24 cellular contexts compared by ENCODE assay signal in the genomic region with DNA sequence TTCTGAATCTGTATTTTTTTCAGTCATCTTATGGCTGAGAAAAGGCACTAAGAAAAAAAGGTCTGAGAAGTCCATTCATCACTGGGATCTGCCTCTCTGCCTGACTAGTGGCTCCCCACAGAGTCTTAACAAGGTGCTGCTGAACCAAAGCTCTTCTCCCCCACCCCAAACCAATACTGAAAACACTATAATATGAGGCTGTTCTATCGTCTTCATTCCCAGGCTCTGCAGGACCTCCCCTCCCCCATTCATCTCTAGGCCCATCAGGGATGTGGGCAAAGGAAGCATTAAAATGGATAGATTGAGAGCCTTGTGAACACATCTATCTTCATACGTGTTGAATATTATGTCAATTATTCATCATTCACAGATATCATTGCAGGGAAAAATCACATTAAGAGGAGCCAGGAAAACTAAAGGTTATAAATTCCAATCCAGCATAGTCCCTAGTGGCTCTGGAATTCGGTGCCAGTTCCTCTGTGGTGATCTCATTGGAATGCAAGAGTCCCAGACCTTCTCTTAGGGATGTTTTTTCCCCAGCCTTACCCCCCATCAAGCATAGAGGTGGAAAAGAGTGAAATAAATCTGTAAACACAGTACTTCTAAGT. TPM values are rescaled to one million over a fixed set of nuclear protein-coding genes. Genes with fewer than 3 reads are reported as not detected.
DNase-seq lines count a peak whose midpoint lies in the region; TF ChIP-seq lines count a peak whose summit lies in the region.
"Had no signal": no experiment of that assay in that cellular context is flagged by ENCODE, and none has a peak within 500 bp of the region (broad histone marks: within the 10 kb centered on the region; RNA-seq: fewer than 3 reads in every experiment).

No MANE protein-coding gene starts in this region.

- POLR2A ChIA-PET in HEK293T (lab: Yijun Ruan, JAX) = no interaction called here

- H3K4me3 Mint-ChIP-seq in nephron progenitor cell = no peak overlapping the region
- H3K4me3 Mint-ChIP-seq in osteocyte (ENCODE audit: unreplicated experiment) = no peak overlapping the region
- H3K4me3 Mint-ChIP-seq: activated CD8-positive, alpha-beta T cell treated with anti-CD3 and anti-CD28 coated beads for 36 hours; activated T-helper 17 cell treated with anti-CD3 and anti-CD28 coated beads, Interleukin-2, amount 50 U/mL, for 72 hours; brain; type B pancreatic cell had no signal

- no peak overlapping the region; the same call in 1 of the 2 replicates for H3K4me3 ChIP-seq in HUES64 (ENCODE audit: low read length)
- H3K4me3 ChIP-seq in choroid plexus epithelial cell (ENCODE audit: low read depth, low read length) = no peak overlapping the region
- H3K4me3 ChIP-seq: BLaER1, mucosa of descending colon had no signal

- no peaks in the 10 kb centered on the region for H3K36me3 ChIP-seq in HUES64 (ENCODE audit: insufficient read depth, low read length)
- H3K36me3 ChIP-seq: BLaER1 had no signal

- peak overlapping the region; percentile 42; the same call in 1 of the 2 replicates for H3K27ac ChIP-seq in HUES64 (ENCODE audit: low read depth, low read length)
- H3K27ac ChIP-seq: BLaER1, foreskin keratinocyte had no signal

- peaks cover 10% of the 10 kb centered on the region; the same call in 1 of the 2 replicates for H3K9me3 ChIP-seq in HUES64 (ENCODE audit: insufficient read depth, low read depth, low read length)
- H3K9me3 ChIP-seq: BLaER1, mucosa of descending colon had no signal

- H3K36me3 Mint-ChIP-seq in nephron progenitor cell (ENCODE audit: low read depth) = no peaks in the 10 kb centered on the region
- H3K36me3 Mint-ChIP-seq in osteocyte (ENCODE audit: unreplicated experiment) = no peaks in the 10 kb centered on the region
- H3K36me3 Mint-ChIP-seq: brain, type B pancreatic cell had no signal

- 46% methylated on average over 3 of the region's 3 CpGs for WGBS in HUES64

- H3K4me1 ChIP-seq in HUES64 (ENCODE audit: insufficient read depth, low read length) = peaks cover 23% of the 10 kb centered on the region
- H3K4me1 ChIP-seq: BLaER1, foreskin keratinocyte had no signal

- H3K4me1 Mint-ChIP-seq in nephron progenitor cell = peaks cover 13% of the 10 kb centered on the region
- H3K4me1 Mint-ChIP-seq in osteocyte (ENCODE audit: unreplicated experiment) = peaks cover 12% of the 10 kb centered on the region
- H3K4me1 Mint-ChIP-seq: activated T-helper 17 cell treated with anti-CD3 and anti-CD28 coated beads, Interleukin-2, amount 50 U/mL, for 72 hours had no signal

- H3K27me3 Mint-ChIP-seq in nephron progenitor cell (ENCODE audit: low read depth, poor library complexity) (no peaks in the 10 kb centered on the region), osteocyte (ENCODE audit: unreplicated experiment) (no peaks in the 10 kb centered on the region)
- H3K27me3 Mint-ChIP-seq: brain had no signal

- no peaks in the 10 kb centered on the region for H3K27me3 ChIP-seq in HUES64 (ENCODE audit: insufficient read depth, low read length)
- H3K27me3 ChIP-seq: BLaER1, foreskin keratinocyte had no signal

- peak overlapping the region; percentile 15; the same call in 1 of the 2 replicates for H3K9ac ChIP-seq in HUES64 (ENCODE audit: low read depth, low read length)
- H3K9ac ChIP-seq: BLaER1 had no signal

- CTCF ChIA-PET in HEK293T (lab: Yijun Ruan, JAX) = no interaction called here

- no peak for TF ChIP-seq CTCF in choroid plexus epithelial cell (conservative IDR thresholded peaks at IDR 0.05; ENCODE audit: low read depth, low read length)
- no peak for TF ChIP-seq CTCF in nephron progenitor cell (IDR thresholded peaks at IDR 0.05)
- TF ChIP-seq CTCF in osteocyte (IDR thresholded peaks at IDR 0.05) = no peak

- peak overlapping the region; percentile 4 for H3K27ac Mint-ChIP-seq in nephron progenitor cell
- no peak overlapping the region for H3K27ac Mint-ChIP-seq in osteocyte (ENCODE audit: unreplicated experiment)
- H3K27ac Mint-ChIP-seq: activated CD8-positive, alpha-beta T cell treated with anti-CD3 and anti-CD28 coated beads for 36 hours; activated T-helper 17 cell treated with anti-CD3 and anti-CD28 coated beads, Interleukin-2, amount 50 U/mL, for 72 hours; brain; type B pancreatic cell had no signal

- peaks cover 12% of the 10 kb centered on the region for H3K9me3 Mint-ChIP-seq in nephron progenitor cell
- no peaks in the 10 kb centered on the region for H3K9me3 Mint-ChIP-seq in osteocyte (ENCODE audit: unreplicated experiment)
- H3K9me3 Mint-ChIP-seq: activated CD8-positive, alpha-beta T cell treated with anti-CD3 and anti-CD28 coated beads for 36 hours; activated T-helper 17 cell treated with anti-CD3 and anti-CD28 coated beads, Interleukin-2, amount 50 U/mL, for 72 hours; type B pancreatic cell had no signal

- peak; percentile 40 for DNase-seq in ELF-1 (ENCODE audit: low read depth, low spot score)
- DNase-seq in choroid plexus epithelial cell (ENCODE audit: low read depth) = peak; percentile 4
- no peak for DNase-seq in nephron progenitor cell
- no peak for DNase-seq in stimulated activated CD4-positive, alpha-beta T cell treated with anti-CD3 and anti-CD28 coated beads, Interleukin-12 subunit alpha, Interleukin-12 subunit beta, amount 100 ng/mL, for 4 hours
- no peak for DNase-seq in osteocyte (ENCODE audit: extremely low spot score, unreplicated experiment)
- no peak for DNase-seq in HEK293T (ENCODE audit: extremely low spot score)
- DNase-seq in NCI-H2196 (lab: John Stamatoyannopoulos, UW; ENCODE audit: unreplicated experiment) = no peak
- DNase-seq: activated CD8-positive, alpha-beta T cell treated with anti-CD3 and anti-CD28 coated beads for 36 hours; DND-41; foreskin keratinocyte; GOT3; mucosa of descending colon; NCI-H1048; NCI-H2171 treated with DMSO at 0.1 percent for 48 hours; NK-92 treated with Interleukin-12 subunit alpha and Interleukin-12 subunit beta, amount 100 ng/mL, for 24 hours; stimulated activated CD4-positive, alpha-beta T cell treated with anti-CD3 and anti-CD28 coated beads, Interleukin-1b, Interleukin-23, amount 100 ng/mL, for 48 hours; stimulated activated CD8-positive, alpha-beta memory T cell treated with anti-CD3 and anti-CD28 coated beads, Interleukin-4, amount 100 ng/mL, for 48 hours had no signal

TF ChIP-seq in HEK293T, 16 proteins besides CTCF, POLR2A, EP300 and RAD21:
- TF ChIP-seq, protein P1, sequence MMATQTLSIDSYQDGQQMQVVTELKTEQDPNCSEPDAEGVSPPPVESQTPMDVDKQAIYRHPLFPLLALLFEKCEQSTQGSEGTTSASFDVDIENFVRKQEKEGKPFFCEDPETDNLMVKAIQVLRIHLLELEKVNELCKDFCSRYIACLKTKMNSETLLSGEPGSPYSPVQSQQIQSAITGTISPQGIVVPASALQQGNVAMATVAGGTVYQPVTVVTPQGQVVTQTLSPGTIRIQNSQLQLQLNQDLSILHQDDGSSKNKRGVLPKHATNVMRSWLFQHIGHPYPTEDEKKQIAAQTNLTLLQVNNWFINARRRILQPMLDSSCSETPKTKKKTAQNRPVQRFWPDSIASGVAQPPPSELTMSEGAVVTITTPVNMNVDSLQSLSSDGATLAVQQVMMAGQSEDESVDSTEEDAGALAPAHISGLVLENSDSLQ (IDR thresholded peaks at IDR 0.05) = no peak
- TF ChIP-seq FOXA1 (IDR thresholded peaks at IDR 0.05) (no peak), SP1 (IDR thresholded peaks at IDR 0.05) (no peak), FOXM1 (IDR thresholded peaks at IDR 0.05; ENCODE audit: borderline replicate concordance) (no peak), SUZ12 (IDR thresholded peaks at IDR 0.05) (no peak), TARDBP (IDR thresholded peaks at IDR 0.05) (no peak), BHLHE40 (IDR thresholded peaks at IDR 0.05; ENCODE audit: borderline replicate concordance) (no peak), HDGF (IDR thresholded peaks at IDR 0.05; ENCODE audit: borderline replicate concordance) (no peak), FOXK2 (IDR thresholded peaks at IDR 0.05) (no peak), ARNT (IDR thresholded peaks at IDR 0.05) (no peak), L3MBTL2 (conservative IDR thresholded peaks at IDR 0.05) (no peak), LEF1 (IDR thresholded peaks at IDR 0.05; ENCODE audit: borderline replicate concordance) (no peak), ELF4 (IDR thresholded peaks at IDR 0.05) (no peak), NFRKB (IDR thresholded peaks at IDR 0.05) (no peak), ZNF384 (IDR thresholded peaks at IDR 0.05) (no peak), CTBP1 (IDR thresholded peaks at IDR 0.05; ENCODE audit: borderline replicate concordance) (no peak)

RNA-seq across cellular contexts. Expression of gene GPR151, which starts 44.3 kb away (rescaled TPM):
- not detected for polyA plus RNA-seq in HUES64 (2013, experiment 1 of 2)
- polyA plus RNA-seq in HUES64 (2013, experiment 2 of 2) = not detected
- not detected in 2 replicates for total RNA-seq in osteocyte
- total RNA-seq: activated CD8-positive, alpha-beta T cell treated with anti-CD3 and anti-CD28 coated beads for 36 hours; activated T-helper 17 cell treated with anti-CD3 and anti-CD28 coated beads, Interleukin-2, amount 50 U/mL, for 72 hours; foreskin keratinocyte; mucosa of descending colon; pulmonary artery endothelial cell; SK-MEL-5 had no signal
- polyA plus RNA-seq: foreskin keratinocyte had no signal

Comparison
In these comparisons a context has a peak if more than half of its experiments do, and no peak if none do; other contexts are left out.
1. DNase-seq: peak in ELF-1 (single experiment) and choroid plexus epithelial cell (single experiment); none in nephron progenitor cell (single experiment), stimulated activated CD4-positive, alpha-beta T cell treated with anti-CD3 and anti-CD28 coated beads, Interleukin-12 subunit alpha, Interleukin-12 subunit beta, amount 100 ng/mL, for 4 hours (single experiment), osteocyte (single experiment), HEK293T (single experiment) and NCI-H2196 (single experiment).